In genomic region chr6:111805511-111806181, GRCh38 we compare ENCODE assay signal across 8 cellular contexts.
DNase-seq lines count a peak whose midpoint lies in the region; ATAC-seq and TF ChIP-seq lines count a peak whose summit lies in the region.

No MANE protein-coding gene starts in this region.

- no peak overlapping the region for H3K4me2 ChIP-seq in fibroblast of lung (ENCODE audit: extremely low read depth, insufficient read depth, low read length)

- DNase-seq in activated naive CD4-positive, alpha-beta T cell treated with Interleukin-2 at 50 U/mL for 16 hours: peak; percentile 66
- DNase-seq in activated naive CD4-positive, alpha-beta T cell (lab: John Stamatoyannopoulos, UW): no peak
- peak; percentile 73 for DNase-seq in activated CD4-positive, alpha-beta T cell treated with anti-CD3 and anti-CD28 coated beads for 48 hours
- DNase-seq in fibroblast of lung (ENCODE audit: low read depth in 2 of 2) (peak; percentile 75 to 96), left colon (no peak), SIG-M5 treated with dmso at 0.1 percent for 504 hours (lab: John Stamatoyannopoulos, UW; ENCODE audit: unreplicated experiment) (no peak)
- peak; percentile 68 for DNase-seq in stimulated activated naive B cell treated with anti-CD40 and anti-IgM and Interleukin-4, amounts not matched to agents 10 μg/mL and 1 μg/mL and 100 μg/mL, for 72 hours

- H4K20me1 ChIP-seq in fibroblast of lung (ENCODE audit: control insufficient read depth, extremely low read depth, insufficient read depth, low read length): no peaks in the 10 kb centered on the region

- peak overlapping the region; percentile 0 for H3K9ac ChIP-seq in fibroblast of lung (ENCODE audit: insufficient read depth, low read length)

- no peak overlapping the region for H3K4me3 ChIP-seq in fibroblast of lung (replicated peaks in 1 of 4; ENCODE audit: control extremely low read depth in 1 of 4, insufficient read depth in 1 of 4, low read depth in 3 of 4, low read length in 4 of 4)

- H3K9me3 ChIP-seq in fibroblast of lung (ENCODE audit: control insufficient read depth, insufficient read depth, low read depth, low read length): no peaks in the 10 kb centered on the region

- peak overlapping the region; percentile 96 for H3K27ac Mint-ChIP-seq in stimulated activated naive B cell treated with anti-CD40 and anti-IgM and Interleukin-4, amounts not matched to agents 10 μg/mL and 1 μg/mL and 100 μg/mL, for 72 hours

- peaks cover 47 to 79% of the 10 kb centered on the region in 2 donors for H3K4me1 Mint-ChIP-seq in stimulated activated naive B cell treated with anti-CD40 and anti-IgM and Interleukin-4, amounts not matched to agents 10 μg/mL and 1 μg/mL and 100 μg/mL, for 72 hours

- no peaks in the 10 kb centered on the region for H3K9me3 Mint-ChIP-seq in stimulated activated naive B cell treated with anti-CD40 and anti-IgM and Interleukin-4, amounts not matched to agents 10 μg/mL and 1 μg/mL and 100 μg/mL, for 72 hours

- H2AFZ ChIP-seq in fibroblast of lung (ENCODE audit: low read length): no peak overlapping the region

- intact Hi-C loops in left colon (cut with DNase I, micrococcal nuclease): no loop called here

- peaks cover 32% of the 10 kb centered on the region in 2 donors for H3K36me3 Mint-ChIP-seq in stimulated activated naive B cell treated with anti-CD40 and anti-IgM and Interleukin-4, amounts not matched to agents 10 μg/mL and 1 μg/mL and 100 μg/mL, for 72 hours

- peak overlapping the region; percentile 0 for H3K27ac ChIP-seq in fibroblast of lung (ENCODE audit: insufficient read depth, low read length)

- no peaks in the 10 kb centered on the region for H3K27me3 Mint-ChIP-seq in stimulated activated naive B cell treated with anti-CD40 and anti-IgM and Interleukin-4, amounts not matched to agents 10 μg/mL and 1 μg/mL and 100 μg/mL, for 72 hours

- peak; percentile 46 for ATAC-seq in HG03097 (IDR thresholded peaks at IDR 0.05; ENCODE audit: low FRiP score, unreplicated experiment)
- ATAC-seq in stimulated activated naive B cell treated with anti-CD40 and anti-IgM and Interleukin-4, amounts not matched to agents 10 μg/mL and 1 μg/mL and 100 μg/mL, for 72 hours (replicated peaks): peak; percentile 66 to 80
- no peak for ATAC-seq in left colon

- no peak for TF ChIP-seq CTCF in fibroblast of lung (conservative IDR thresholded peaks at IDR 0.05 in 1 of 2, IDR thresholded peaks at IDR 0.05 in 1 of 2; ENCODE audit: low read depth in 1 of 2, low read length in 2 of 2)

- H3K27me3 ChIP-seq in fibroblast of lung (ENCODE audit: control insufficient read depth, insufficient read depth, low read length): no peaks in the 10 kb centered on the region

- H3K79me2 ChIP-seq in fibroblast of lung (ENCODE audit: control insufficient read depth, insufficient read depth, low read length): no peaks in the 10 kb centered on the region

- H3K36me3 ChIP-seq in fibroblast of lung (ENCODE audit: control insufficient read depth, insufficient read depth, low read length): no peaks in the 10 kb centered on the region

- H3K4me3 Mint-ChIP-seq in stimulated activated naive B cell treated with anti-CD40 and anti-IgM and Interleukin-4, amounts not matched to agents 10 μg/mL and 1 μg/mL and 100 μg/mL, for 72 hours: peak overlapping the region; percentile 69 to 71

- H3K4me1 ChIP-seq in fibroblast of lung (ENCODE audit: control insufficient read depth, extremely low read depth, insufficient read depth, low read length): peaks cover 21% of the 10 kb centered on the region

Comparison
In these comparisons a context has a peak if more than half of its experiments do, and no peak if none do; other contexts are left out.
1. DNase-seq: peak in activated naive CD4-positive, alpha-beta T cell treated with Interleukin-2 at 50 U/mL for 16 hours (single experiment), activated CD4-positive, alpha-beta T cell treated with anti-CD3 and anti-CD28 coated beads for 48 hours (single experiment), fibroblast of lung (2 of 2) and stimulated activated naive B cell treated with anti-CD40 and anti-IgM and Interleukin-4, amounts not matched to agents 10 μg/mL and 1 μg/mL and 100 μg/mL, for 72 hours (single experiment); none in activated naive CD4-positive, alpha-beta T cell (0 of 4), left colon (0 of 2) and SIG-M5 treated with dmso at 0.1 percent for 504 hours (single experiment).